In the genomic region with DNA sequence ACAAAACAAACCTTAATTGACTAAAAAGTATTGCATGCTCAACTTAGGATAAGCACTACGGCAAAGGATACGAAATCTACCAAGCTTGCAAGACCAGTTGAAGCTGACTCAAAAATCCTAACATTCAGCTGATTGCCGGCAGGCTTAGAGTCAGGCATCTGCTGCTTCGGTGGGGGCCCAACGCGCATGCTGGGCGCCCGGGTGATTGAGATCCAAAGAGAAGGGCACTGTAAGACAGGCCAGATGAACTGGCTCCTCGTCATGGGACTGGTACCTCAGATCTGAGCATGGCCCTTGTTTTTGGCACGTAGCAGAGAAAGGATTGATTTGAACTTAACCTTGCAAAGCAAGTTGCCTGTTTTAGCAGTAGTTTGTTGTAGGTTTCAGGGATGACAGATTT, we compare ENCODE assay signal across 17 cellular contexts.
"Had no signal": no experiment of that assay in that cellular context is flagged by ENCODE, and none has a peak within 500 bp of the region (broad histone marks: within the 10 kb centered on the region; RNA-seq: fewer than 3 reads in every experiment).

No MANE protein-coding gene starts in this region.

- H3K27me3 Mint-ChIP-seq: brain, type B pancreatic cell had no signal

- DNase-seq: activated CD4-positive, alpha-beta T cell treated with anti-CD3 and anti-CD28 coated beads, Interleukin-2, amount 50 U/mL, for 1 hour; activated CD4-positive, CD25-positive, alpha-beta regulatory T cell treated with anti-CD3 and anti-CD28 coated beads, Interleukin-2, amount 50 U/mL, for 72 hours; activated CD8-positive, alpha-beta T cell treated with anti-CD3 and anti-CD28 coated beads, Interleukin-2, amount 10 ng/mL, durations not matched to agents 7 days and 5 days; activated naive CD4-positive, alpha-beta T cell treated with Interleukin-2 at 50 U/mL for 16 hours; activated T-cell treated with anti-CD3 and anti-CD28 coated beads, Interleukin-2, amount 50 U/mL, for 4 hours; colonic mucosa; hippocampal formation; left ventricle myocardium superior; mammary epithelial cell; right lobe of liver; stimulated activated CD4-positive, alpha-beta T cell treated with anti-CD3 and anti-CD28 coated beads, Interleukin-1b, Interleukin-23, amount 100 ng/mL, for 48 hours; testis had no signal

- H3K9me3 Mint-ChIP-seq: activated T-cell treated with anti-CD3 and anti-CD28 coated beads, Interleukin-2, amount 50 U/mL, for 4 hours; brain; nephron; stimulated activated effector memory CD8-positive, alpha-beta T cell treated with anti-CD3 and anti-CD28 coated beads, Interleukin-12 subunit alpha, Interleukin-12 subunit beta, amount 100 ng/mL, for 72 hours; T-helper 2 cell treated with Interferon-gamma antibody and Interleukin-4, amounts not matched to agents 5 μg/mL and 100 μg/mL, for 36 hours; type B pancreatic cell had no signal

- H3K27ac Mint-ChIP-seq: activated CD8-positive, alpha-beta T cell treated with anti-CD3 and anti-CD28 coated beads, Interleukin-2, amount 10 ng/mL, durations not matched to agents 7 days and 5 days; stimulated activated effector memory CD8-positive, alpha-beta T cell treated with anti-CD3 and anti-CD28 coated beads, Interleukin-12 subunit alpha, Interleukin-12 subunit beta, amount 100 ng/mL, for 72 hours; T-helper 2 cell treated with Interferon-gamma antibody and Interleukin-4, amounts not matched to agents 5 μg/mL and 100 μg/mL, for 36 hours; type B pancreatic cell had no signal

- ATAC-seq: activated CD8-positive, alpha-beta T cell treated with anti-CD3 and anti-CD28 coated beads, Interleukin-2, amount 10 ng/mL, durations not matched to agents 7 days and 5 days; activated T-cell treated with anti-CD3 and anti-CD28 coated beads, Interleukin-2, amount 50 U/mL, for 4 hours; left ventricle myocardium superior; right lobe of liver; stimulated activated effector memory CD8-positive, alpha-beta T cell treated with anti-CD3 and anti-CD28 coated beads, Interleukin-12 subunit alpha, Interleukin-12 subunit beta, amount 100 ng/mL, for 72 hours had no signal

- H3K4me3 Mint-ChIP-seq: activated CD8-positive, alpha-beta T cell treated with anti-CD3 and anti-CD28 coated beads, Interleukin-2, amount 10 ng/mL, durations not matched to agents 7 days and 5 days; activated T-cell treated with anti-CD3 and anti-CD28 coated beads, Interleukin-2, amount 50 U/mL, for 4 hours; brain; nephron; stimulated activated effector memory CD8-positive, alpha-beta T cell treated with anti-CD3 and anti-CD28 coated beads, Interleukin-12 subunit alpha, Interleukin-12 subunit beta, amount 100 ng/mL, for 72 hours; T-helper 2 cell treated with Interferon-gamma antibody and Interleukin-4, amounts not matched to agents 5 μg/mL and 100 μg/mL, for 36 hours; type B pancreatic cell had no signal
